ENCODE assay signal across 8 cellular contexts in the genomic region with DNA sequence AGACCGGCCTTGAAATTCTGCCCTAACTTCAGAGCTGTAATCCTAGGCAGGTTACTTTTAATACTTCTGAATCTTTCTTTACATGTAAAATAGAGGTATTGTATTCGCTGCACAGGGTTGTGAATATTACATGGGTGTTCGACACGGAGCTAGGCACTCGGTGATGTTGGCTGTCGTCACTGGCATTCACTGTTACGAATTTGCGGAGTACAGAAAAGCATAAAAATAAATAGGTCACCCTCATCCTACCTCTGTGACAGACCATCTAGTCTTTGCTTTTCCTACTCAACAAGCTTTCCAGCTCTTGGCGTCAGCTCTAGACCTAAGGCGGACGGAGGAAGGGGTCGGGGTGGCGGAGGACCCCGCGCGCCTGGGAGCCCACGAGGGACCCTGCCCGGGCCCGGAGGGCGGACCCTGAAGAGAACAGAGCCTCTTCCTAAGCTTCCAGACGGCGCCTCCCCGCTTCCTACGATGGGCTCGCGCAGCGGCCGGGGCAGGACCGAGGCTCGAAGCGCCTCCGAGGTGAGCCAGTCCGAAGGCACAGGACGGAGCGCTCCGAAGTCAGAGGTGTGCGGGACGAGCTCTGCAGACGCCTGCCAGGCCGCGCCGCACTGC. TPM values are rescaled to one million over a fixed set of nuclear protein-coding genes. Genes with fewer than 3 reads are reported as not detected.
A peak's percentile ranks its signal among the peaks of the same experiment; 100 is the strongest.
DNase-seq lines count a peak whose midpoint lies in the region; ATAC-seq and TF ChIP-seq lines count a peak whose summit lies in the region.

No MANE protein-coding gene starts in this region.

- H3K4me1 ChIP-seq in left ventricle myocardium inferior: peaks cover 61% of the 10 kb centered on the region

- H3K27ac Mint-ChIP-seq in activated T-cell treated with anti-CD3 and anti-CD28 coated beads, Interleukin-2, amount 50 U/mL, for 72 hours: peak overlapping the region; percentile 75

- H3K9me3 ChIP-seq in left ventricle myocardium inferior (replicated peaks): no peaks in the 10 kb centered on the region

- no peaks in the 10 kb centered on the region for H3K27me3 Mint-ChIP-seq in activated T-cell treated with anti-CD3 and anti-CD28 coated beads, Interleukin-2, amount 50 U/mL, for 72 hours (ENCODE audit: low read depth)

- peak; percentile 12 for ATAC-seq in HG02642 (IDR thresholded peaks at IDR 0.05; ENCODE audit: poor library complexity, unreplicated experiment)
- ATAC-seq in activated T-cell treated with anti-CD3 and anti-CD28 coated beads, Interleukin-2, amount 50 U/mL, for 72 hours (replicated peaks in 1 of 2): no peak

- H3K4me3 Mint-ChIP-seq in activated T-cell treated with anti-CD3 and anti-CD28 coated beads, Interleukin-2, amount 50 U/mL, for 72 hours: peak overlapping the region; percentile 82 to 89

- peaks cover 30% of the 10 kb centered on the region for H3K4me1 Mint-ChIP-seq in activated T-cell treated with anti-CD3 and anti-CD28 coated beads, Interleukin-2, amount 50 U/mL, for 72 hours (ENCODE audit: low read depth)

- no peaks in the 10 kb centered on the region for H3K9me3 Mint-ChIP-seq in activated T-cell treated with anti-CD3 and anti-CD28 coated beads, Interleukin-2, amount 50 U/mL, for 72 hours

- H3K36me3 ChIP-seq in left ventricle myocardium inferior: peaks cover 20% of the 10 kb centered on the region

- H3K36me3 Mint-ChIP-seq in activated T-cell treated with anti-CD3 and anti-CD28 coated beads, Interleukin-2, amount 50 U/mL, for 72 hours (ENCODE audit: insufficient read depth in 2 of 2): peaks cover 0 to 4% of the 10 kb centered on the region in 2 donors

- TF ChIP-seq CTCF in AG09309 (IDR thresholded peaks at IDR 0.05; ENCODE audit: control insufficient read depth, insufficient read depth, low read depth, low read length, missing control alignments) (no peak), left ventricle myocardium inferior (IDR thresholded peaks at IDR 0.05; ENCODE audit: borderline replicate concordance) (no peak)

- H3K27ac ChIP-seq in left ventricle myocardium inferior (replicated peaks) (peak overlapping the region; percentile 94), skin epidermis (peak overlapping the region; percentile 43 to 98 (median 94))

- no peak for DNase-seq in AG09309 (ENCODE audit: low read depth)
- no peak for DNase-seq in activated T-cell treated with anti-CD3 and anti-CD28 coated beads, Interleukin-2, amount 50 U/mL, for 72 hours
- no peak for DNase-seq in left ventricle myocardium inferior
- no peak for DNase-seq in NCI-H2196 (lab: John Stamatoyannopoulos, UW; ENCODE audit: unreplicated experiment)
- DNase-seq in stimulated activated CD8-positive, alpha-beta memory T cell treated with anti-CD3 and anti-CD28 coated beads, Interleukin-4, amount 100 ng/mL, for 48 hours: no peak
- no peak for DNase-seq in SKM-1 treated with dmso at 0.1 percent for 144 hours (lab: John Stamatoyannopoulos, UW; ENCODE audit: unreplicated experiment)

- H3K4me3 ChIP-seq in AG09309 (ENCODE audit: control insufficient read depth, low read depth, low read length): peak overlapping the region; percentile 77
- H3K4me3 ChIP-seq in left ventricle myocardium inferior: peak overlapping the region; percentile 98
- H3K4me3 ChIP-seq in skin epidermis: peak overlapping the region; percentile 70 to 98 (median 86)

- H3K27me3 ChIP-seq in left ventricle myocardium inferior (ENCODE audit: low read depth): no peaks in the 10 kb centered on the region

- intact Hi-C loops in left ventricle myocardium inferior (cut with micrococcal nuclease): no loop called here

RNA-seq across cellular contexts. Expression of a gene that starts 0.9 kb away (rescaled TPM):
- 10 to 100 TPM; 67.4 to 82.1 TPM for total RNA-seq in activated T-cell treated with anti-CD3 and anti-CD28 coated beads, Interleukin-2, amount 50 U/mL, for 72 hours
- 104 TPM for total RNA-seq in left ventricle myocardium inferior

RNA-seq across cellular contexts. Expression of a gene that starts 17.0 kb away (rescaled TPM):
- 100 to 1,000 TPM; 204 to 215 TPM for total RNA-seq in activated T-cell treated with anti-CD3 and anti-CD28 coated beads, Interleukin-2, amount 50 U/mL, for 72 hours
- 63.8 TPM for total RNA-seq in left ventricle myocardium inferior

RNA-seq across cellular contexts. Expression of a gene that starts 53.2 kb away (rescaled TPM):
- 1,000 to 10,000 TPM; 3,140 to 3,274 TPM for total RNA-seq in activated T-cell treated with anti-CD3 and anti-CD28 coated beads, Interleukin-2, amount 50 U/mL, for 72 hours
- 1,030 TPM for total RNA-seq in left ventricle myocardium inferior
